In genomic region chr10:59098387-59098786, GRCh38 we compare ENCODE assay signal across 14 cellular contexts.
DNase-seq lines count a peak whose midpoint lies in the region; ATAC-seq and TF ChIP-seq lines count a peak whose summit lies in the region.
"Had no signal": no experiment of that assay in that cellular context is flagged by ENCODE, and none has a peak within 500 bp of the region (broad histone marks: within the 10 kb centered on the region; RNA-seq: fewer than 3 reads in every experiment).

No MANE protein-coding gene starts in this region.

- TF ChIP-seq POLR2A in sigmoid colon (IDR thresholded peaks at IDR 0.05): no peak

- H3K4me1 ChIP-seq in sigmoid colon: peaks cover 0 to 15% (median 12%) of the 10 kb centered on the region in 4 donors

- in situ Hi-C loops in G401 (cut with HindIII; ENCODE audit: low sequenced_read_pairs): no loop called here

- intact Hi-C loops in sigmoid colon (cut with DNase I): no loop called here

- peak overlapping the region in 1 of 4 donors; percentile 50 for H3K27ac ChIP-seq in sigmoid colon
- H3K27ac ChIP-seq: RWPE1 had no signal

- H3K36me3 ChIP-seq in sigmoid colon: no peaks in the 10 kb centered on the region
- H3K36me3 ChIP-seq: tibial artery had no signal

- no peaks in the 10 kb centered on the region for H3K27me3 ChIP-seq in sigmoid colon
- H3K27me3 ChIP-seq: tibial artery had no signal

- no peak for TF ChIP-seq EP300 in sigmoid colon (IDR thresholded peaks at IDR 0.05)

- ATAC-seq in activated CD4-positive, CD25-positive, alpha-beta regulatory T cell treated with anti-CD3 and anti-CD28 coated beads, Interleukin-2, amount 50 U/mL, for 24 hours: no peak
- ATAC-seq: activated T-cell treated with anti-CD3 and anti-CD28 coated beads, Interleukin-2, amount 50 U/mL, for 4 hours had no signal

- DNase-seq in G401 (ENCODE audit: low spot score) (peak; percentile 10), RPMI7951 (ENCODE audit: low read depth) (peak; percentile 18), fibroblast of peridontal ligament (ENCODE audit: extremely low read depth) (peak; percentile 88), sigmoid colon (peak; percentile 65), GDM1 (lab: John Stamatoyannopoulos, UW) (no peak), GM10266 (ENCODE audit: extremely low spot score) (no peak), NCI-H2029 treated with DMSO at 0.1 percent for 48 hours (lab: John Stamatoyannopoulos, UW) (no peak)
- DNase-seq: activated T-cell treated with anti-CD3 and anti-CD28 coated beads, Interleukin-2, amount 50 U/mL, for 4 hours; Calu3; cerebellar nuclear complex; NCI-H2107 had no signal

- H3K9me3 ChIP-seq in sigmoid colon: no peaks in the 10 kb centered on the region
- H3K9me3 ChIP-seq: tibial artery had no signal

- H3K4me3 ChIP-seq in sigmoid colon: no peak overlapping the region
- H3K4me3 ChIP-seq: tibial artery had no signal

- TF ChIP-seq CTCF in sigmoid colon (IDR thresholded peaks at IDR 0.05) (no peak), GM10266 (IDR thresholded peaks at IDR 0.05; ENCODE audit: control insufficient read depth, insufficient read depth, low read depth, missing control alignments) (no peak)

Comparison
In these comparisons a context has a peak if more than half of its experiments do, and no peak if none do; other contexts are left out.
1. DNase-seq: peak in G401 (single experiment), RPMI7951 (single experiment), fibroblast of peridontal ligament (single experiment) and sigmoid colon (single experiment); none in GDM1 (single experiment), GM10266 (single experiment) and NCI-H2029 treated with DMSO at 0.1 percent for 48 hours (single experiment).